1 cellular context compared by ENCODE assay signal in the genomic region with DNA sequence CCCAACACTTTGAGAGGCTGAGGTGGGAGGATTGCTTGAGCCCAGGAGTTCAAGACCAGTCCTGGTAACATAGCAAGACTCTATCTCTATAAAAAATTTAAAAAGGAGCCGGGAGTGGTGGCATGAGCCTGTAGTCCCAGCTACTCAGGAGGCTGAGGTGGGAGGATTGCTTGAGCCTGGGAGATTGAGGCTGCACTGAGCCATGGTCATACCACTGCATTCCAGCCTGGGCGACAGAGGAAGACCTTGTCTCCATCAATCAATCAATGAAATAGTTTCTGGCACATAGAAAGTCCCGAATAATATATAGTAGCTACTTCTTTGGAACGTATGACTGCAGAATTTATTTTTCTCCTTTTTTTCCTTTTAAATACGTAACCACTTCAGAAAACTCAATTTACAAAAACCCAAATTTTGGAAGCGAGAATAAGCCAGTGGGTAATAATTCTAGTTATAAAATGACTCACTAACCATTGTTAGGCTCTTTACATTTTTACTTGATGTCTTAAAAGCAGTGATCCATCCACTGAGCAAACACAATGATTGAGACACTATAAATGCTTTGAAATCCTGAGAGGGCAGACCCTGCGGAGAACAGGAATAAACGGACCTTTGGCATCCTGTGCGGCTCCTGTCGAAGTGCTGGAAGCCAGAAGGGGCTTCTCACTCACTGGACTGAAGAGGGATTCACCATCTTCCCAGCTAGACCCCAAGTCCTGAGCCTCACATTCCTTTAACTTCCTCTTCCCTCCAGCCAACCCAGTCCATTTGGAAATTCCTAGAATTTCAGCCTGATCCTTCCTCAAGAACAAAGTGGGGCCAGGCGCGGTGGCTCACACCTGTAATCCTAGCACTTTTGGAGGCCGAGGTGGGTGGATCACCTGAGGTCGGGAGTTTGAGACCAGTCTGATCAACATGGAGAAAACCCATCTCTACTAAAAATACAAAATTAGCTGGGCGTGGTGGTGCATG.
TF ChIP-seq lines count a peak whose summit lies in the region.

No MANE protein-coding gene starts in this region.

TF ChIP-seq in HepG2, 621 proteins besides CTCF, POLR2A, EP300 and RAD21 (continued from another document):
- TF ChIP-seq, protein P1, sequence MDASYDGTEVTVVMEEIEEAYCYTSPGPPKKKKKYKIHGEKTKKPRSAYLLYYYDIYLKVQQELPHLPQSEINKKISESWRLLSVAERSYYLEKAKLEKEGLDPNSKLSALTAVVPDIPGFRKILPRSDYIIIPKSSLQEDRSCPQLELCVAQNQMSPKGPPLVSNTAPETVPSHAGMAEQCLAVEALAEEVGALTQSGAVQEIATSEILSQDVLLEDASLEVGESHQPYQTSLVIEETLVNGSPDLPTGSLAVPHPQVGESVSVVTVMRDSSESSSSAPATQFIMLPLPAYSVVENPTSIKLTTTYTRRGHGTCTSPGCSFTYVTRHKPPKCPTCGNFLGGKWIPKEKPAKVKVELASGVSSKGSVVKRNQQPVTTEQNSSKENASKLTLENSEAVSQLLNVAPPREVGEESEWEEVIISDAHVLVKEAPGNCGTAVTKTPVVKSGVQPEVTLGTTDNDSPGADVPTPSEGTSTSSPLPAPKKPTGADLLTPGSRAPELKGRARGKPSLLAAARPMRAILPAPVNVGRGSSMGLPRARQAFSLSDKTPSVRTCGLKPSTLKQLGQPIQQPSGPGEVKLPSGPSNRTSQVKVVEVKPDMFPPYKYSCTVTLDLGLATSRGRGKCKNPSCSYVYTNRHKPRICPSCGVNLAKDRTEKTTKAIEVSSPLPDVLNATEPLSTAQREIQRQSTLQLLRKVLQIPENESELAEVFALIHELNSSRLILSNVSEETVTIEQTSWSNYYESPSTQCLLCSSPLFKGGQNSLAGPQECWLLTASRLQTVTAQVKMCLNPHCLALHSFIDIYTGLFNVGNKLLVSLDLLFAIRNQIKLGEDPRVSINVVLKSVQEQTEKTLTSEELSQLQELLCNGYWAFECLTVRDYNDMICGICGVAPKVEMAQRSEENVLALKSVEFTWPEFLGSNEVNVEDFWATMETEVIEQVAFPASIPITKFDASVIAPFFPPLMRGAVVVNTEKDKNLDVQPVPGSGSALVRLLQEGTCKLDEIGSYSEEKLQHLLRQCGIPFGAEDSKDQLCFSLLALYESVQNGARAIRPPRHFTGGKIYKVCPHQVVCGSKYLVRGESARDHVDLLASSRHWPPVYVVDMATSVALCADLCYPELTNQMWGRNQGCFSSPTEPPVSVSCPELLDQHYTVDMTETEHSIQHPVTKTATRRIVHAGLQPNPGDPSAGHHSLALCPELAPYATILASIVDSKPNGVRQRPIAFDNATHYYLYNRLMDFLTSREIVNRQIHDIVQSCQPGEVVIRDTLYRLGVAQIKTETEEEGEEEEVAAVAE (CRISPR knock-in tag; IDR thresholded peaks at IDR 0.05; ENCODE audit: borderline replicate concordance) = no peak
- TF ChIP-seq ZNF530 (CRISPR knock-in tag; IDR thresholded peaks at IDR 0.05; ENCODE audit: low read depth) = no peak
- TF ChIP-seq MTA1 (CRISPR knock-in tag; IDR thresholded peaks at IDR 0.05; ENCODE audit: borderline replicate concordance) = no peak
- TF ChIP-seq HDAC2 (CRISPR knock-in tag; IDR thresholded peaks at IDR 0.05) = no peak
- TF ChIP-seq KAT2B (IDR thresholded peaks at IDR 0.05; ENCODE audit: borderline replicate concordance, low read depth, low read length) = no peak
- no peak for TF ChIP-seq ZNF737 (CRISPR knock-in tag; IDR thresholded peaks at IDR 0.05; ENCODE audit: borderline replicate concordance)
- TF ChIP-seq MTF2 (CRISPR knock-in tag; IDR thresholded peaks at IDR 0.05; ENCODE audit: borderline replicate concordance) = no peak
- TF ChIP-seq, protein P2, sequence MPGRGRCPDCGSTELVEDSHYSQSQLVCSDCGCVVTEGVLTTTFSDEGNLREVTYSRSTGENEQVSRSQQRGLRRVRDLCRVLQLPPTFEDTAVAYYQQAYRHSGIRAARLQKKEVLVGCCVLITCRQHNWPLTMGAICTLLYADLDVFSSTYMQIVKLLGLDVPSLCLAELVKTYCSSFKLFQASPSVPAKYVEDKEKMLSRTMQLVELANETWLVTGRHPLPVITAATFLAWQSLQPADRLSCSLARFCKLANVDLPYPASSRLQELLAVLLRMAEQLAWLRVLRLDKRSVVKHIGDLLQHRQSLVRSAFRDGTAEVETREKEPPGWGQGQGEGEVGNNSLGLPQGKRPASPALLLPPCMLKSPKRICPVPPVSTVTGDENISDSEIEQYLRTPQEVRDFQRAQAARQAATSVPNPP (CRISPR knock-in tag; IDR thresholded peaks at IDR 0.05) = no peak
- TF ChIP-seq, protein P3, sequence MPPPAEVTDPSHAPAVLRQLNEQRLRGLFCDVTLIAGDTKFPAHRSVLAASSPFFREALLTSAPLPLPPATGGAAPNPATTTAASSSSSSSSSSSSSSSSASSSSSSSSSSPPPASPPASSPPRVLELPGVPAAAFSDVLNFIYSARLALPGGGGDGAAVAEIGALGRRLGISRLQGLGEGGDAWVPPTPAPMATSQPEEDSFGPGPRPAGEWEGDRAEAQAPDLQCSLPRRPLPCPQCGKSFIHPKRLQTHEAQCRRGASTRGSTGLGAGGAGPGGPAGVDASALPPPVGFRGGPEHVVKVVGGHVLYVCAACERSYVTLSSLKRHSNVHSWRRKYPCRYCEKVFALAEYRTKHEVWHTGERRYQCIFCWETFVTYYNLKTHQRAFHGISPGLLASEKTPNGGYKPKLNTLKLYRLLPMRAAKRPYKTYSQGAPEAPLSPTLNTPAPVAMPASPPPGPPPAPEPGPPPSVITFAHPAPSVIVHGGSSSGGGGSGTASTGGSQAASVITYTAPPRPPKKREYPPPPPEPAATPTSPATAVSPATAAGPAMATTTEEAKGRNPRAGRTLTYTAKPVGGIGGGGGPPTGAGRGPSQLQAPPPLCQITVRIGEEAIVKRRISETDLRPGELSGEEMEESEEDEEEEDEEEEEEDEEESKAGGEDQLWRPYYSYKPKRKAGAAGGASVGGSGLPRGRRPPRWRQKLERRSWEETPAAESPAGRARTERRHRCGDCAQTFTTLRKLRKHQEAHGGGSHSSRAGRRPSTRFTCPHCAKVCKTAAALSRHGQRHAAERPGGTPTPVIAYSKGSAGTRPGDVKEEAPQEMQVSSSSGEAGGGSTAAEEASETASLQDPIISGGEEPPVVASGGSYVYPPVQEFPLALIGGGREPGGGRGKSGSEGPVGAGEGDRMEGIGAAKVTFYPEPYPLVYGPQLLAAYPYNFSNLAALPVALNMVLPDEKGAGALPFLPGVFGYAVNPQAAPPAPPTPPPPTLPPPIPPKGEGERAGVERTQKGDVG (CRISPR knock-in tag; IDR thresholded peaks at IDR 0.05; ENCODE audit: borderline replicate concordance) = no peak
TF ChIP-seq in HepG2: peak in this region for 0.
